ENCODE assay signal across 8 cellular contexts in genomic region chr4:41692717-41693345, GRCh38. TPM values are rescaled to one million over a fixed set of nuclear protein-coding genes. Genes with fewer than 3 reads are reported as not detected.
A peak's percentile ranks its signal among the peaks of the same experiment; 100 is the strongest.
DNase-seq lines count a peak whose midpoint lies in the region; ATAC-seq and TF ChIP-seq lines count a peak whose summit lies in the region.

No MANE protein-coding gene starts in this region.

- TF ChIP-seq EP300 in gastroesophageal sphincter (IDR thresholded peaks at IDR 0.05), result no peak

- 34 to 53% methylated on average over 6 to 12 of the region's 12 CpGs for WGBS in gastroesophageal sphincter (ENCODE audit: low coverage in 1 of 2), 2 donors

- H3K4me1 ChIP-seq in gastroesophageal sphincter, result no peaks in the 10 kb centered on the region

- DNase-seq in AML-193 (lab: John Stamatoyannopoulos, UW) (peak; percentile 42 to 50), NCI-H526 treated with DMSO at 0.1 percent for 48 hours (lab: John Stamatoyannopoulos, UW) (peak; percentile 49), posterior cingulate gyrus (peak; percentile 14 to 94 (median 60)), NCI-H2029 (lab: John Stamatoyannopoulos, UW) (no peak)
- peak; percentile 32 to 54 for DNase-seq in activated T-cell treated with anti-CD3 and anti-CD28 coated beads, Interleukin-2, amount 50 U/mL, for 48 hours

- peaks cover 0 to 61% of the 10 kb centered on the region in 2 donors for H3K36me3 ChIP-seq in gastroesophageal sphincter

- intact Hi-C loops in posterior cingulate gyrus (cut with DNase I), result loop anchor here (2.0 kb wide), 1 partner anchor 190 kb away; no protein-coding TSS in a partner anchor

- TF ChIP-seq POLR2A in gastroesophageal sphincter (IDR thresholded peaks at IDR 0.05), result no peak

- H3K4me3 ChIP-seq in gastroesophageal sphincter, result no peak overlapping the region

- H3K27ac ChIP-seq in gastroesophageal sphincter, result no peak overlapping the region

- no peaks in the 10 kb centered on the region for H3K9me3 ChIP-seq in gastroesophageal sphincter

- ATAC-seq in GM18861 (IDR thresholded peaks at IDR 0.05; ENCODE audit: unreplicated experiment) (peak; percentile 85), HG03159 (IDR thresholded peaks at IDR 0.05; ENCODE audit: unreplicated experiment) (peak; percentile 75), gastroesophageal sphincter (peak; percentile 66)

- H3K27me3 ChIP-seq in gastroesophageal sphincter, result no peaks in the 10 kb centered on the region

- peak; percentile 60 to 82 (median 62) for TF ChIP-seq CTCF in gastroesophageal sphincter (IDR thresholded peaks at IDR 0.05)

RNA-seq across cellular contexts. Expression of gene PHOX2B, which starts 55.7 kb away (rescaled TPM):
- total RNA-seq in gastroesophageal sphincter, result under 1 TPM in 1 of 4 donors, not detected in 3; 0.67 TPM
